12 cellular contexts compared by ENCODE assay signal in the genomic region with DNA sequence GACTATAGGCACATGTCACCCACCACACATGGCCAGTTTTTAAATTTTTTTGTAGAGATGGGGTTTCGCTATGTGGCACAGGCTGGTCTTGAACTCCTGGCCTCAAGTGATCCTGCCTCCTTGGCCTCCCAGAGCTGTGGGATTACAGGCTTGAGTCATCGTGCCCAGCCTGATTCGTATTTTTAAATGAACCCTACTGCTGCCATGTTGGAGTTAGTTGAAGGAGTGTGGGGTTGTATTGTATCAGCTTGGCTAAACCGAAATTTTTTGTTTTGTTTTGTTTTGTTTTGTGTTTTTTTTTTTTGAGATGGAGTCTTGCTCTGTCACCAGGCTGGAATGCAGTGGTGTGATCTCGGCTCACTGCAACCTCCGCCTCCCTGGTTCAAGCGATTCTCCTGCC.
"Had no signal": no experiment of that assay in that cellular context is flagged by ENCODE, and none has a peak within 500 bp of the region (broad histone marks: within the 10 kb centered on the region; RNA-seq: fewer than 3 reads in every experiment).

No MANE protein-coding gene starts in this region.

- H3K4me3 ChIP-seq: left lung, psoas muscle had no signal

- H3K4me1 ChIP-seq: left lung, psoas muscle had no signal

- H3K36me3 ChIP-seq: brain microvascular endothelial cell, left lung had no signal

- H3K27me3 ChIP-seq: brain microvascular endothelial cell, left lung had no signal

- ATAC-seq: left lung; natural killer cell treated with Interleukin-12 subunit alpha and Interleukin-12 subunit beta and Interleukin-15 and Interleukin-18, amount 100 ng/mL, for 72 hours had no signal

- H3K27ac ChIP-seq: brain microvascular endothelial cell, psoas muscle had no signal

- DNase-seq: activated B cell treated with CpG ODN at 0.5 μM for 24 hours; activated CD4-positive, alpha-beta T cell treated with anti-CD3 and anti-CD28 coated beads, Interleukin-2, amount 10 ng/mL, durations not matched to agents 24 days and 14 days; activated naive CD4-positive, alpha-beta T cell treated with anti-CD3 and anti-CD28 coated beads, Interleukin-2, amount 50 U/mL, for 16 hours; dermis blood vessel endothelial cell; left lung; occipital lobe; stimulated activated CD4-positive, alpha-beta T cell treated with anti-CD3 and anti-CD28 coated beads, Interleukin-12 subunit alpha, Interleukin-12 subunit beta, amount 100 ng/mL, for 4 hours; stimulated activated naive CD4-positive, alpha-beta T cell; substantia nigra had no signal

- H3K9me3 ChIP-seq: left lung, psoas muscle had no signal
